In genomic region chr21:44253832-44254700, GRCh38 we compare ENCODE assay signal across 27 cellular contexts. TPM values are rescaled to one million over a fixed set of nuclear protein-coding genes. Genes with fewer than 3 reads are reported as not detected.
A peak's percentile ranks its signal among the peaks of the same experiment; 100 is the strongest.
DNase-seq lines count a peak whose midpoint lies in the region; ATAC-seq, FAIRE-seq and TF ChIP-seq lines count a peak whose summit lies in the region.
"Had no signal": no experiment of that assay in that cellular context is flagged by ENCODE, and none has a peak within 500 bp of the region (broad histone marks: within the 10 kb centered on the region; RNA-seq: fewer than 3 reads in every experiment).

No MANE protein-coding gene starts in this region.

- H3K4me1 Mint-ChIP-seq in naive B cell: peaks cover 3 to 9% (median 5%) of the 10 kb centered on the region in 3 donors
- no peaks in the 10 kb centered on the region for H3K4me1 Mint-ChIP-seq in stimulated activated naive CD8-positive, alpha-beta T cell treated with anti-CD3 and anti-CD28 coated beads, Interleukin-15, amount 100 ng/mL, for 72 hours
- H3K4me1 Mint-ChIP-seq: activated CD4-positive, alpha-beta memory T cell treated with anti-CD3 and anti-CD28 coated beads, Interleukin-2, amount 10 ng/mL, durations not matched to agents 7 days and 5 days had no signal

- no peak for TF ChIP-seq RAD21 in K562 (CRISPR knock-in tag; conservative IDR thresholded peaks at IDR 0.05 in 1 of 2, IDR thresholded peaks at IDR 0.05 in 1 of 2)

- H3K4me3 ChIP-seq in BLaER1 treated with 17β-estradiol and CSF1 and Interleukin-3, amounts not matched to agents 10 nM and 100 nM: no peak overlapping the region
- no peak overlapping the region for H3K4me3 ChIP-seq in K562
- H3K4me3 ChIP-seq: ovary, thyroid gland had no signal

- H3K9me3 ChIP-seq in BLaER1 treated with 17β-estradiol and CSF1 and Interleukin-3, amounts not matched to agents 10 nM and 100 nM (replicated peaks in 1 of 11): no peaks in the 10 kb centered on the region
- no peaks in the 10 kb centered on the region for H3K9me3 ChIP-seq in K562 (replicated peaks; ENCODE audit: control insufficient read depth, insufficient read depth, low read depth, low read length)
- H3K9me3 ChIP-seq: ovary, thyroid gland had no signal

- H3K4me3 Mint-ChIP-seq in naive B cell: no peak overlapping the region
- no peak overlapping the region for H3K4me3 Mint-ChIP-seq in stimulated activated naive CD8-positive, alpha-beta T cell treated with anti-CD3 and anti-CD28 coated beads, Interleukin-15, amount 100 ng/mL, for 72 hours
- H3K4me3 Mint-ChIP-seq: activated CD4-positive, alpha-beta memory T cell treated with anti-CD3 and anti-CD28 coated beads, Interleukin-2, amount 10 ng/mL, durations not matched to agents 7 days and 5 days had no signal

- TF ChIP-seq CTCF in K562 (IDR thresholded peaks at IDR 0.05 in 2 of 3, conservative IDR thresholded peaks at IDR 0.05 in 1 of 3; ENCODE audit: insufficient read depth in 2 of 3, low read depth in 1 of 3, low read length in 3 of 3): no peak

- no peaks in the 10 kb centered on the region for H3K27me3 ChIP-seq in BLaER1 treated with 17β-estradiol and CSF1 and Interleukin-3, amounts not matched to agents 10 nM and 100 nM
- H3K27me3 ChIP-seq in K562 (ENCODE audit: control insufficient read depth in 2 of 2, insufficient read depth in 2 of 2, low read length in 2 of 2): peaks cover 31 to 49% of the 10 kb centered on the region in 2 experiments
- H3K27me3 ChIP-seq: ovary, thyroid gland had no signal

- in situ Hi-C loops in K562 (cut with MboI): no loop called here

- no TSS peak for BruUV-seq in K562 (replicated peaks; lab: Mats Ljungman, UMichigan)

- no peaks in the 10 kb centered on the region for H4K20me1 ChIP-seq in BLaER1 treated with 17β-estradiol and CSF1 and Interleukin-3, amounts not matched to agents 10 nM and 100 nM
- no peaks in the 10 kb centered on the region; the same call in 1 of the 2 replicates for H4K20me1 ChIP-seq in K562 (replicated peaks; ENCODE audit: control insufficient read depth, insufficient read depth, low read length)

- POLR2A ChIA-PET in K562 (lab: Yijun Ruan, JAX): interaction anchor here (0.9 to 1.0 kb wide), 2 partner anchors 11 to 12 kb away, joined by 3 read pairs; no protein-coding TSS in a partner anchor

- H3K27me3 Mint-ChIP-seq in naive B cell: no peaks in the 10 kb centered on the region
- peaks cover 22% of the 10 kb centered on the region for H3K27me3 Mint-ChIP-seq in stimulated activated naive CD8-positive, alpha-beta T cell treated with anti-CD3 and anti-CD28 coated beads, Interleukin-15, amount 100 ng/mL, for 72 hours

- CTCF ChIA-PET in K562 (lab: Yijun Ruan, JAX; ENCODE audit: low intra/inter-chr PET ratio): no interaction called here

- no peak for TF ChIP-seq EP300 in K562 (IDR thresholded peaks at IDR 0.05; ENCODE audit: low read length)

- WGBS in K562 (ENCODE audit: insufficient coverage, low coverage, missing lambda C conversion rate): 7% methylated on average over 28 of the region's 29 CpGs

- peak overlapping the region in 3 of 6 donors; percentile 24 to 86 (median 70) for H3K27ac Mint-ChIP-seq in naive B cell
- no peak overlapping the region for H3K27ac Mint-ChIP-seq in stimulated activated naive CD8-positive, alpha-beta T cell treated with anti-CD3 and anti-CD28 coated beads, Interleukin-15, amount 100 ng/mL, for 72 hours
- H3K27ac Mint-ChIP-seq: activated CD4-positive, alpha-beta memory T cell treated with anti-CD3 and anti-CD28 coated beads, Interleukin-2, amount 10 ng/mL, durations not matched to agents 7 days and 5 days had no signal

- FAIRE-seq in K562 (lab: Jason Lieb, UNC): no peak

- ATAC-seq in K562 (peak; percentile 36; the same call in 2 of the 3 replicates), naive B cell (ENCODE audit: low read depth in 2 of 2) (peak; percentile 32 to 35), GM21786 (IDR thresholded peaks at IDR 0.05; ENCODE audit: unreplicated experiment) (no peak), GM18873 (IDR thresholded peaks at IDR 0.05; ENCODE audit: low FRiP score, unreplicated experiment) (no peak), GM19467 (IDR thresholded peaks at IDR 0.05; ENCODE audit: unreplicated experiment) (no peak)
- ATAC-seq in stimulated activated naive CD8-positive, alpha-beta T cell treated with anti-CD3 and anti-CD28 coated beads, Interleukin-15, amount 100 ng/mL, for 72 hours: no peak

- peaks cover 8 to 36% (median 25%) of the 10 kb centered on the region in 10 experiments for H3K4me1 ChIP-seq in BLaER1 treated with 17β-estradiol and CSF1 and Interleukin-3, amounts not matched to agents 10 nM and 100 nM
- peaks cover 0 to 12% of the 10 kb centered on the region in 2 experiments; a peak in 1 of 5 replicates for H3K4me1 ChIP-seq in K562 (replicated peaks in 1 of 2; ENCODE audit: control insufficient read depth in 2 of 2, insufficient read depth in 2 of 2, low read length in 2 of 2)

- no peaks in the 10 kb centered on the region for H3K36me3 Mint-ChIP-seq in naive B cell

- intact Hi-C loops in K562 (cut with micrococcal nuclease): no loop called here

- TF ChIP-seq POLR2A in K562 (conservative IDR thresholded peaks at IDR 0.05): no peak

- H3K36me3 ChIP-seq in BLaER1 treated with 17β-estradiol and CSF1 and Interleukin-3, amounts not matched to agents 10 nM and 100 nM: no peaks in the 10 kb centered on the region
- no peaks in the 10 kb centered on the region for H3K36me3 ChIP-seq in K562 (ENCODE audit: control insufficient read depth, insufficient read depth, low read length)
- H3K36me3 ChIP-seq: ovary, thyroid gland had no signal

- H3K27ac ChIP-seq in BLaER1 treated with 17β-estradiol and CSF1 and Interleukin-3, amounts not matched to agents 10 nM and 100 nM: peak overlapping the region in 2 of 11 experiments; percentile 7 to 15; a peak in 1 of 22 replicates
- H3K27ac ChIP-seq in K562 (ENCODE audit: extremely low read depth, low read depth, low read length): no peak overlapping the region
- H3K27ac ChIP-seq: HL-60, KMS-11, ovary, thyroid gland had no signal

- H3K9me3 Mint-ChIP-seq in naive B cell: no peaks in the 10 kb centered on the region
- no peaks in the 10 kb centered on the region for H3K9me3 Mint-ChIP-seq in stimulated activated naive CD8-positive, alpha-beta T cell treated with anti-CD3 and anti-CD28 coated beads, Interleukin-15, amount 100 ng/mL, for 72 hours
- H3K9me3 Mint-ChIP-seq: activated CD4-positive, alpha-beta memory T cell treated with anti-CD3 and anti-CD28 coated beads, Interleukin-2, amount 10 ng/mL, durations not matched to agents 7 days and 5 days had no signal

- H3K9me1 ChIP-seq in K562 (ENCODE audit: control insufficient read depth, insufficient read depth, low read length): no peaks in the 10 kb centered on the region

- peak; percentile 16 for DNase-seq in EH (ENCODE audit: low read depth)
- DNase-seq in K562 (ENCODE audit: extremely low read depth in 1 of 4, low spot score in 3 of 4): peak in 1 of 4 experiments; percentile 7
- DNase-seq in naive B cell: no peak
- DNase-seq in stimulated activated naive CD8-positive, alpha-beta T cell treated with anti-CD3 and anti-CD28 coated beads, Interleukin-15, amount 100 ng/mL, for 72 hours: no peak
- DNase-seq: activated CD4-positive, alpha-beta memory T cell treated with anti-CD3 and anti-CD28 coated beads, Interleukin-2, amount 10 ng/mL, durations not matched to agents 7 days and 5 days; activated T-cell treated with anti-CD3 and anti-CD28 coated beads, Interleukin-2, amount 50 U/mL, for 48 hours; amniotic stem cell; central memory CD4-positive, alpha-beta T cell; effector memory CD4-positive, alpha-beta T cell; GOT3; hypothalamus; kidney glomerular epithelial cell; NCI-H1105; NCI-H774; stimulated activated CD4-positive, alpha-beta T cell treated with anti-CD3 and anti-CD28 coated beads, Interleukin-4, amount 100 ng/mL, for 4 hours; stimulated activated CD8-positive, alpha-beta memory T cell treated with anti-CD3 and anti-CD28 coated beads, Interleukin-4, amount 100 ng/mL, for 48 hours; thyroid gland had no signal

- H3K4me2 ChIP-seq in BLaER1 treated with 17β-estradiol and CSF1 and Interleukin-3, amounts not matched to agents 10 nM and 100 nM: peak overlapping the region; percentile 44 to 77 (median 66); a peak in 21 of 22 replicates
- H3K4me2 ChIP-seq in K562 (ENCODE audit: insufficient read depth, low read length): no peak overlapping the region
- H3K4me2 ChIP-seq: KMS-11 had no signal

- no peak overlapping the region for H2AFZ ChIP-seq in K562 (ENCODE audit: low read depth, low read length)

- H3K79me2 ChIP-seq in K562 (ENCODE audit: control insufficient read depth, insufficient read depth, low read length): no peaks in the 10 kb centered on the region

- peak overlapping the region in 1 of 11 experiments; percentile 18; a peak in 1 of 22 replicates for H3K9ac ChIP-seq in BLaER1 treated with 17β-estradiol and CSF1 and Interleukin-3, amounts not matched to agents 10 nM and 100 nM
- 0 out of 4 replicates have a peak overlapping the region, but pooled peaks of 1 of the 2 experiments have one; percentile 45 for H3K9ac ChIP-seq in K562 (ENCODE audit: insufficient read depth in 1 of 2, low read depth in 2 of 2, low read length in 2 of 2)
- H3K9ac ChIP-seq: KMS-11 had no signal

RNA-seq across cellular contexts. Expression of gene DNMT3L, which starts 7.6 kb away (rescaled TPM):
- total RNA-seq in K562 (2011; cell fraction: chromatin; rRNA removed; ENCODE audit: low replicate concordance): not detected in 2 replicates
- total RNA-seq in K562 (2011; cell fraction: nucleolus; rRNA removed): not detected in 2 replicates
- not detected in 2 replicates for total RNA-seq in K562 (2011; cell fraction: nucleoplasm; rRNA removed)
- total RNA-seq in K562 (2014; rRNA removed) (0.12 TPM in 1 of 2 replicates, not detected in the other), K562 (2014; rRNA removed; fragmentation: Illumina TruSeq; extraction: Trizol) (not detected in 2 replicates), K562 (2015; rRNA removed; fragmentation: Illumina TruSeq; extraction: Trizol) (not detected in 2 replicates), K562 (2021) (not detected in 2 replicates)
- polyA plus RNA-seq in K562 (2011; rRNA removed) (0.09 TPM in 1 of 2 replicates, not detected in the other), K562 (2014; fragmentation: Illumina TruSeq; extraction: Trizol) (not detected in 2 replicates), K562 (2014; fragmentation: Nextera tagmentation; extraction: Ambion mirVana) (not detected), K562 (2014; rRNA removed) (0.08 TPM in 1 of 2 replicates, not detected in the other), naive B cell (ENCODE audit: low read depth in 6 of 6) (not detected)
- not detected in 2 replicates for polyA plus RNA-seq in K562 (2011; cell fraction: cytosol; rRNA removed)
- polyA plus RNA-seq in K562 (2011; cell fraction: nucleus; rRNA removed): 0.40 TPM in 1 of 2 replicates, not detected in the other
- not detected in 2 replicates for polyA plus RNA-seq in K562 (2012)
- not detected in 2 replicates for polyA minus RNA-seq in K562 (2011; rRNA and poly(A)+ RNA removed)
- polyA minus RNA-seq in K562 (2011; cell fraction: cytosol; rRNA and poly(A)+ RNA removed): not detected in 2 replicates
- not detected in 2 replicates for polyA minus RNA-seq in K562 (2011; cell fraction: nucleus; rRNA and poly(A)+ RNA removed)
- total RNA-seq: activated CD4-positive, alpha-beta memory T cell treated with anti-CD3 and anti-CD28 coated beads, Interleukin-2, amount 10 ng/mL, durations not matched to agents 7 days and 5 days; mononuclear cell; ovary; skeletal muscle tissue; thyroid gland had no signal
- polyA plus RNA-seq: BJ, ovary had no signal

RNA-seq across cellular contexts. Expression of gene ICOSLG, which starts 13.3 kb away (rescaled TPM):
- total RNA-seq in K562 (2011; cell fraction: chromatin; rRNA removed; ENCODE audit: low replicate concordance): 3.5 and 9.0 TPM in 2 replicates
- total RNA-seq in K562 (2011; cell fraction: nucleolus; rRNA removed): 2.5 and 7.2 TPM in 2 replicates
- 2.3 and 3.1 TPM in 2 replicates for total RNA-seq in K562 (2011; cell fraction: nucleoplasm; rRNA removed)
- total RNA-seq in K562 (2014; rRNA removed): 0.18 and 0.24 TPM in 2 replicates
- 0.07 TPM in 1 of 2 replicates, not detected in the other for total RNA-seq in K562 (2014; rRNA removed; fragmentation: Illumina TruSeq; extraction: Trizol)
- total RNA-seq in K562 (2015; rRNA removed; fragmentation: Illumina TruSeq; extraction: Trizol): 0.07 and 0.19 TPM in 2 replicates
- total RNA-seq in K562 (2021): 0.34 and 0.62 TPM in 2 replicates
- polyA plus RNA-seq in K562 (2011; rRNA removed): 1.4 and 2.8 TPM in 2 replicates
- 1.0 and 1.1 TPM in 2 replicates for polyA plus RNA-seq in K562 (2011; cell fraction: cytosol; rRNA removed)
- polyA plus RNA-seq in K562 (2011; cell fraction: nucleus; rRNA removed): 3.8 and 5.3 TPM in 2 replicates
- polyA plus RNA-seq in K562 (2012): 2.4 and 4.3 TPM in 2 replicates
- 0.15 and 0.39 TPM in 2 replicates for polyA plus RNA-seq in K562 (2014; fragmentation: Illumina TruSeq; extraction: Trizol)
- polyA plus RNA-seq in K562 (2014; fragmentation: Nextera tagmentation; extraction: Ambion mirVana): under 1 TPM; 0.01 TPM
- polyA plus RNA-seq in K562 (2014; rRNA removed): 0.15 and 0.23 TPM in 2 replicates
- 1.1 and 2.7 TPM in 2 replicates for polyA minus RNA-seq in K562 (2011; rRNA and poly(A)+ RNA removed)
- 1.6 and 2.2 TPM in 2 replicates for polyA minus RNA-seq in K562 (2011; cell fraction: cytosol; rRNA and poly(A)+ RNA removed)
- 1.1 and 2.2 TPM in 2 replicates for polyA minus RNA-seq in K562 (2011; cell fraction: nucleus; rRNA and poly(A)+ RNA removed)
- 10 to 100 TPM in 4 of 6 donors, 1 to 10 TPM in 2; 5.1 to 33.1 (median 13.9) TPM for polyA plus RNA-seq in naive B cell (ENCODE audit: low read depth in 6 of 6)

RNA-seq across cellular contexts. Expression of gene AIRE, which starts 31.6 kb away (rescaled TPM):
- 0.18 TPM in 1 of 2 replicates, not detected in the other for total RNA-seq in K562 (2011; cell fraction: chromatin; rRNA removed; ENCODE audit: low replicate concordance)
- total RNA-seq in K562 (2011; cell fraction: nucleolus; rRNA removed): not detected in 2 replicates
- not detected in 2 replicates for total RNA-seq in K562 (2011; cell fraction: nucleoplasm; rRNA removed)
- total RNA-seq in K562 (2014; rRNA removed) (not detected in 2 replicates), K562 (2014; rRNA removed; fragmentation: Illumina TruSeq; extraction: Trizol) (not detected in 2 replicates), K562 (2015; rRNA removed; fragmentation: Illumina TruSeq; extraction: Trizol) (not detected in 2 replicates), K562 (2021) (not detected in 2 replicates)
- polyA plus RNA-seq in K562 (2011; rRNA removed) (not detected in 2 replicates), K562 (2014; fragmentation: Illumina TruSeq; extraction: Trizol) (not detected in 2 replicates), K562 (2014; fragmentation: Nextera tagmentation; extraction: Ambion mirVana) (under 1 TPM in 1 of 2 experiments, not detected in 1; 0.01 TPM), K562 (2014; rRNA removed) (not detected in 2 replicates), naive B cell (ENCODE audit: low read depth in 6 of 6) (1 to 10 TPM in 2 of 6 donors, under 1 TPM in 4; 0.34 to 1.7 (median 0.77) TPM)
- not detected in 2 replicates for polyA plus RNA-seq in K562 (2011; cell fraction: cytosol; rRNA removed)
- polyA plus RNA-seq in K562 (2011; cell fraction: nucleus; rRNA removed): not detected in 2 replicates
- 0.01 TPM in 1 of 2 replicates, not detected in the other for polyA plus RNA-seq in K562 (2012)
- polyA minus RNA-seq in K562 (2011; rRNA and poly(A)+ RNA removed): not detected in 2 replicates
- not detected in 2 replicates for polyA minus RNA-seq in K562 (2011; cell fraction: cytosol; rRNA and poly(A)+ RNA removed)
- polyA minus RNA-seq in K562 (2011; cell fraction: nucleus; rRNA and poly(A)+ RNA removed): not detected in 2 replicates
- total RNA-seq: ovary, skeletal muscle tissue had no signal
- polyA plus RNA-seq: ovary had no signal

RNA-seq across cellular contexts. Expression of gene PFKL, which starts 45.8 kb away (rescaled TPM):
- total RNA-seq in K562 (2011; cell fraction: chromatin; rRNA removed; ENCODE audit: low replicate concordance): 83.4 and 274 TPM in 2 replicates
- total RNA-seq in K562 (2011; cell fraction: nucleolus; rRNA removed): 193 and 201 TPM in 2 replicates
- 97.9 and 105 TPM in 2 replicates for total RNA-seq in K562 (2011; cell fraction: nucleoplasm; rRNA removed)
- total RNA-seq in K562 (2014; rRNA removed) (86.9 and 98.3 TPM in 2 replicates), K562 (2014; rRNA removed; fragmentation: Illumina TruSeq; extraction: Trizol) (13.8 and 22.2 TPM in 2 replicates), K562 (2015; rRNA removed; fragmentation: Illumina TruSeq; extraction: Trizol) (45.6 and 45.8 TPM in 2 replicates), K562 (2021) (108 and 124 TPM in 2 replicates)
- polyA plus RNA-seq in K562 (2011; rRNA removed) (50.0 and 84.1 TPM in 2 replicates), K562 (2014; fragmentation: Illumina TruSeq; extraction: Trizol) (37.6 and 65.2 TPM in 2 replicates), K562 (2014; fragmentation: Nextera tagmentation; extraction: Ambion mirVana) (1 to 10 TPM; 1.1 to 3.9 TPM), K562 (2014; rRNA removed) (83.0 and 83.1 TPM in 2 replicates), naive B cell (ENCODE audit: low read depth in 6 of 6) (100 to 1,000 TPM; 165 to 210 (median 189) TPM)
- polyA plus RNA-seq in K562 (2011; cell fraction: cytosol; rRNA removed): 68.5 and 125 TPM in 2 replicates
- 244 and 346 TPM in 2 replicates for polyA plus RNA-seq in K562 (2011; cell fraction: nucleus; rRNA removed)
- polyA plus RNA-seq in K562 (2012): 106 and 149 TPM in 2 replicates
- polyA minus RNA-seq in K562 (2011; rRNA and poly(A)+ RNA removed): 29.0 and 37.5 TPM in 2 replicates
- polyA minus RNA-seq in K562 (2011; cell fraction: cytosol; rRNA and poly(A)+ RNA removed): 63.7 and 76.3 TPM in 2 replicates
- polyA minus RNA-seq in K562 (2011; cell fraction: nucleus; rRNA and poly(A)+ RNA removed): 42.3 and 49.5 TPM in 2 replicates

Comparison
In these comparisons a context has a peak if more than half of its experiments do, and no peak if none do; other contexts are left out.
1. ATAC-seq: peak in K562 (single experiment) and naive B cell (2 of 2); none in stimulated activated naive CD8-positive, alpha-beta T cell treated with anti-CD3 and anti-CD28 coated beads, Interleukin-15, amount 100 ng/mL, for 72 hours (single experiment), GM21786 (single experiment), GM18873 (single experiment) and GM19467 (single experiment).